In the genomic region with DNA sequence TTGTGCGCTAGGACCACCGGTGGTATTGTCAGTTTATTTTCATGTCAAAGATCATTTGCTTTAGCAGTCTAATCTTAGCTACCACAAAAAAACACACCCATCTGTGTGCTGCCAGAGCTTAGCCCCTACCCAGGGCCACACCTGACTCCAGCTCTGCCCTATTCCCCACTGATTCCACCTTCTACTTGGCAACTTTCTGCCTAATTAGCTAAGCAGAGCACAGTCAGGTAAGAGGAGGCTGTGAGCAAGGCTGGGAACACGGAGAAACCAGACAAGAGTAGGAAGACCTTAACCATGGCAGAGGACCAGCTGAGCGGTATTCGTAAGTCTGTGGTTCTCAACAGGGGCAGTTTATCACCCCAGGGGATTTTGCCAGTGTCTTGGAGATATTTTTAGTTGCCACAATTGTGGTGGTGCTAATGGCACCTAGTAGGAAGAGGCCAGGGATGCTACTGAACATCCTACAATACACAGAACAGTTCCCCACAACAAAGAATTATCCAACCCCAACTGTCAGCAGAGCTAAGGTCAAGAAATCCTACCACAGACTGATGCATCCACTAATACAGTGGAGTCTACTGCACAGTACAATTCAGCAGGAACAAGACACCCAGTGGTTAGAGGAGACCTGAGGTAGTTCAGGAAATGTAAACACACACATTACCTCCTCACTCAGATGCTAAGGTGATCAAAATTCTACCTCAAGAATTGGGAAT, we compare ENCODE assay signal across 8 cellular contexts.
DNase-seq lines count a peak whose midpoint lies in the region; ATAC-seq and TF ChIP-seq lines count a peak whose summit lies in the region.

No MANE protein-coding gene starts in this region.

- no peak for TF ChIP-seq CTCF in GM06990 (IDR thresholded peaks at IDR 0.05; ENCODE audit: insufficient read depth, low read length, poor library complexity, severe bottlenecking)
- TF ChIP-seq CTCF in fibroblast of lung (conservative IDR thresholded peaks at IDR 0.05 in 1 of 2, IDR thresholded peaks at IDR 0.05 in 1 of 2; ENCODE audit: low read depth in 1 of 2, low read length in 2 of 2) = no peak
- no peak for TF ChIP-seq CTCF in foreskin fibroblast (IDR thresholded peaks at IDR 0.05; ENCODE audit: low read depth, low read length)

- DNase-seq in GM06990 (ENCODE audit: extremely low read depth, insufficient read length) = peak; percentile 17
- DNase-seq in NCI-H2171 treated with DMSO at 0.1 percent for 48 hours (lab: John Stamatoyannopoulos, UW) = peak; percentile 87
- no peak for DNase-seq in fibroblast of lung (ENCODE audit: low read depth in 2 of 2)
- no peak for DNase-seq in epidermal melanocyte (ENCODE audit: insufficient read length, low spot score)
- DNase-seq in foreskin fibroblast = no peak
- no peak for DNase-seq in glomerular visceral epithelial cell (ENCODE audit: extremely low spot score)
- DNase-seq in UCSD-AML1 (lab: John Stamatoyannopoulos, UW; ENCODE audit: unreplicated experiment) = no peak

- no peaks in the 10 kb centered on the region for H3K79me2 ChIP-seq in fibroblast of lung (ENCODE audit: control insufficient read depth, insufficient read depth, low read length)

- peak; percentile 57 for ATAC-seq in GM21529 (IDR thresholded peaks at IDR 0.05; ENCODE audit: unreplicated experiment)

- H4K20me1 ChIP-seq in fibroblast of lung (ENCODE audit: control insufficient read depth, extremely low read depth, insufficient read depth, low read length) = no peaks in the 10 kb centered on the region

- H3K4me3 ChIP-seq in GM06990 (replicated peaks; ENCODE audit: low read depth, low read length) (peak overlapping the region; percentile 70), fibroblast of lung (replicated peaks in 1 of 4; ENCODE audit: control extremely low read depth in 1 of 4, insufficient read depth in 1 of 4, low read depth in 3 of 4, low read length in 4 of 4) (no peak overlapping the region), foreskin fibroblast (ENCODE audit: low read depth in 1 of 2, low read length in 2 of 2) (no peak overlapping the region)

- no peak overlapping the region for H3K9ac ChIP-seq in fibroblast of lung (ENCODE audit: insufficient read depth, low read length)

- no peak overlapping the region for H3K27ac ChIP-seq in fibroblast of lung (ENCODE audit: insufficient read depth, low read length)

- H3K4me1 ChIP-seq in fibroblast of lung (ENCODE audit: control insufficient read depth, extremely low read depth, insufficient read depth, low read length) = peaks cover 2% of the 10 kb centered on the region

- H3K9me3 ChIP-seq in fibroblast of lung (ENCODE audit: control insufficient read depth, insufficient read depth, low read depth, low read length) = no peaks in the 10 kb centered on the region

- no peaks in the 10 kb centered on the region for H3K36me3 ChIP-seq in GM06990 (ENCODE audit: control insufficient read depth, insufficient read depth, low read length)
- no peaks in the 10 kb centered on the region for H3K36me3 ChIP-seq in fibroblast of lung (ENCODE audit: control insufficient read depth, insufficient read depth, low read length)

- H2AFZ ChIP-seq in fibroblast of lung (ENCODE audit: low read length) = no peak overlapping the region

- H3K27me3 ChIP-seq in GM06990 (replicated peaks; ENCODE audit: control insufficient read depth, insufficient read depth, low read length) (no peaks in the 10 kb centered on the region), fibroblast of lung (ENCODE audit: control insufficient read depth, insufficient read depth, low read length) (no peaks in the 10 kb centered on the region)

- H3K4me2 ChIP-seq in fibroblast of lung (ENCODE audit: extremely low read depth, insufficient read depth, low read length) = peak overlapping the region; percentile 11

Comparison
In these comparisons a context has a peak if more than half of its experiments do, and no peak if none do; other contexts are left out.
1. DNase-seq: peak in GM06990 (single experiment) and NCI-H2171 treated with DMSO at 0.1 percent for 48 hours (single experiment); none in fibroblast of lung (0 of 2), epidermal melanocyte (single experiment), foreskin fibroblast (0 of 2), glomerular visceral epithelial cell (single experiment) and UCSD-AML1 (single experiment).